Comparison of ENCODE assay signal across 27 cellular contexts in the genomic region with DNA sequence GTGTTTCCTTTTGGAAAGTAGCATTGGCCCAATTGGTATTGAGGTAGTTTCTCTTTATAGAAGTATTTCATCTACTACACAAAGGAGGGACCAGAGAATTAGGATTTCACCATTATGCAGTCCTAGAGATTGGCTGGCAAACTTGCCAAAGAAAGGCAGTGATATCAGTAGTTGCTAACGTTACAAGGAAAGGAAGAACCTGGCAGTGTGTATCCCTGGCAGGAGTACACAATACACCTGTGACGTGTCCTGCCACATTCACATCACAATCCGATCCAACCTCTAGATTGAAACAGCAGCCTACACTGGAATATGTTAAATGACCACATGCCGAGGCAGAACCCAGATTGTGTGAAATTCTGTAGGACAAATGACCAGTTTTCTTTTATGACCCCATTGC.
"Had no signal": no experiment of that assay in that cellular context is flagged by ENCODE, and none has a peak within 500 bp of the region (broad histone marks: within the 10 kb centered on the region; RNA-seq: fewer than 3 reads in every experiment).

No MANE protein-coding gene starts in this region.

- H3K27ac ChIP-seq: cardiac muscle cell, VCaP had no signal

- DNase-seq: activated B cell treated with CpG ODN at 0.5 μM for 24 hours; activated CD4-positive, alpha-beta memory T cell treated with anti-CD3 and anti-CD28 coated beads, Interleukin-2, amount 10 ng/mL, durations not matched to agents 7 days and 5 days; activated CD4-positive, alpha-beta T cell treated with anti-CD3 and anti-CD28 coated beads for 1 hour; activated CD4-positive, alpha-beta T cell treated with anti-CD3 and anti-CD28 coated beads for 36 hours; activated CD4-positive, alpha-beta T cell treated with anti-CD3 and anti-CD28 coated beads for 48 hours; activated CD4-positive, alpha-beta T cell treated with anti-CD3 and anti-CD28 coated beads, Interleukin-2, amount 10 ng/mL, durations not matched to agents 7 days and 5 days; activated CD4-positive, alpha-beta T cell treated with anti-CD3 and anti-CD28 coated beads, Interleukin-2, amount 50 U/mL, for 48 hours; activated CD8-positive, alpha-beta memory T cell treated with anti-CD3 and anti-CD28 coated beads for 24 hours; activated CD8-positive, alpha-beta memory T cell treated with anti-CD3 and anti-CD28 coated beads, Interleukin-2, amount 10 ng/mL, durations not matched to agents 7 days and 5 days; activated CD8-positive, alpha-beta memory T cell treated with anti-CD3 and anti-CD28 coated beads, Interleukin-2, amount 50 U/mL, for 48 hours; activated CD8-positive, alpha-beta T cell treated with anti-CD3 and anti-CD28 coated beads, Interleukin-2, amount 10 ng/mL, durations not matched to agents 7 days and 5 days; activated effector memory CD4-positive, alpha-beta T cell treated with Interleukin-2 at 50 U/mL for 16 hours; activated gamma-delta T cell; activated naive CD4-positive, alpha-beta T cell treated with anti-CD3 and anti-CD28 coated beads, Interleukin-2, amount 10 ng/mL, durations not matched to agents 7 days and 5 days; activated naive CD4-positive, alpha-beta T cell treated with Interleukin-2 at 50 U/mL for 16 hours; activated naive CD8-positive, alpha-beta T cell treated with anti-CD3 and anti-CD28 coated beads, Interleukin-2, amount 10 ng/mL, durations not matched to agents 7 days and 5 days; activated naive CD8-positive, alpha-beta T cell treated with anti-CD3 and anti-CD28 coated beads, Interleukin-2, amount 50 U/mL, for 24 hours; activated T-cell treated with anti-CD3 and anti-CD28 coated beads, Interleukin-2, amount 50 U/mL, for 24 hours; activated T-cell treated with anti-CD3 and anti-CD28 coated beads, Interleukin-2, amount 50 U/mL, for 48 hours; amygdala; anterior cingulate cortex; caudate nucleus; cerebellar nuclear complex; T-cell; T-helper 17 cell had no signal

- H3K4me3 ChIP-seq: cardiac muscle cell had no signal

- ATAC-seq: activated CD4-positive, alpha-beta T cell treated with anti-CD3 and anti-CD28 coated beads for 36 hours; activated CD8-positive, alpha-beta memory T cell treated with anti-CD3 and anti-CD28 coated beads, Interleukin-2, amount 10 ng/mL, durations not matched to agents 7 days and 5 days; activated CD8-positive, alpha-beta T cell treated with anti-CD3 and anti-CD28 coated beads, Interleukin-2, amount 10 ng/mL, durations not matched to agents 7 days and 5 days; activated naive CD8-positive, alpha-beta T cell treated with anti-CD3 and anti-CD28 coated beads, Interleukin-2, amount 50 U/mL, for 24 hours; T-cell; T-helper 17 cell had no signal

- H3K27me3 ChIP-seq: cardiac muscle cell had no signal
